Comparison of ENCODE assay signal across 24 cellular contexts in the genomic region with DNA sequence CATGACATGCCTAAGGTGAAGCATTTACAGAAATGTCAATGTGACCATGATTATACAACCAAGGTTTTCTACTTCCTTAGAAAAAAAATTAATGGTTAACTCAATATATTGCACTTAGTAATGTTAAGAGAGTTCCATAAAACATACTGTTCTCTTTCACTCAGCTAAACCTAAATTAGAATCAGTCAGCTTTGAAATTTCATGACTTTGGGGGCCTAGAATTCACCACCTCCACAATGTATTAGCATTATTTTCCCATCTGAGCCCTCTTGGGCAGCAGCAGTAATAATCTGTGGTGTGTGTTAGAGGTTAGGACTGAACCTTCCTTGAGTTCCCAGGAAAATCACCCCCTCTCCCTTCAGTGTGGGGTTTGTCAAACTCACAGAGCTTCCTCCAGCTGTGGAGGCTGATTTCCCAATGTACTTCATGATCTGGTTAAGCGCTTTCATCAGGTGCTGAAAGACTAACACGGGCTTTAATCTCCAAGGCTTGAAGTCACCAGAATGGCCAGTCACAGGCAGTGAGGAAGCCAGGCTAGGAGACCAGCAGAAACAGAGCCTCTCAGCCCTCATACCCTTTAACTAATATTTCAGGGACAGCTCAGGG. TPM values are rescaled to one million over a fixed set of nuclear protein-coding genes. Genes with fewer than 3 reads are reported as not detected.
DNase-seq lines count a peak whose midpoint lies in the region; ATAC-seq, FAIRE-seq and TF ChIP-seq lines count a peak whose summit lies in the region.
"Had no signal": no experiment of that assay in that cellular context is flagged by ENCODE, and none has a peak within 500 bp of the region (broad histone marks: within the 10 kb centered on the region; RNA-seq: fewer than 3 reads in every experiment).

No MANE protein-coding gene starts in this region.

- no peak overlapping the region for H3K9ac ChIP-seq in mesenchymal stem cell (ENCODE audit: low read length)
- H3K9ac ChIP-seq: SK-N-SH had no signal

- no peak overlapping the region for H3K4ac ChIP-seq in mesenchymal stem cell (ENCODE audit: low read depth in 1 of 2, low read length in 2 of 2)

- no peak for TF ChIP-seq EP300 in A549 (IDR thresholded peaks at IDR 0.05)

- H3K9me3 ChIP-seq in A549: no peaks in the 10 kb centered on the region
- H3K9me3 ChIP-seq in mesenchymal stem cell (ENCODE audit: control insufficient read depth, low read length): no peaks in the 10 kb centered on the region
- H3K9me3 ChIP-seq: ascending aorta, Caco-2, esophagus squamous epithelium, gastroesophageal sphincter, left ventricle myocardium inferior, SK-N-SH had no signal

- peak; percentile 30 to 33; a peak in 4 of 6 replicates for ATAC-seq in A549
- ATAC-seq in activated CD4-positive, CD25-positive, alpha-beta regulatory T cell treated with anti-CD3 and anti-CD28 coated beads, Interleukin-2, amount 50 U/mL, for 24 hours: no peak
- ATAC-seq: gastroesophageal sphincter, Panc1, right cardiac atrium had no signal

- H3K4me3 ChIP-seq in A549 (no peak overlapping the region), mesenchymal stem cell (ENCODE audit: insufficient read depth in 1 of 2, low read depth in 1 of 2, low read length in 2 of 2) (no peak overlapping the region)
- H3K4me3 ChIP-seq: ascending aorta, esophagus squamous epithelium, gastroesophageal sphincter, left ventricle myocardium inferior had no signal

- TF ChIP-seq POLR2A in A549 (IDR thresholded peaks at IDR 0.05; ENCODE audit: low read length): no peak

- no peak overlapping the region for H3K23ac ChIP-seq in mesenchymal stem cell (ENCODE audit: low read length in 2 of 2)

- DNase-seq in A549 (ENCODE audit: low read depth in 1 of 2, low spot score in 1 of 2) (peak in 1 of 2 experiments; percentile 5), NCI-H82 treated with DMSO at 0.1 percent for 48 hours (lab: John Stamatoyannopoulos, UW; ENCODE audit: unreplicated experiment) (peak; percentile 19), glomerular visceral epithelial cell (ENCODE audit: extremely low spot score) (peak; percentile 66), mesenchymal stem cell (no peak), NAMALWA (ENCODE audit: low spot score) (no peak), RKO (ENCODE audit: low spot score) (no peak), SIG-M5 (lab: John Stamatoyannopoulos, UW) (no peak)
- DNase-seq: activated naive CD4-positive, alpha-beta T cell treated with anti-CD3 and anti-CD28 coated beads, Interleukin-2, amount 50 U/mL, for 16 hours; effector memory CD4-positive, alpha-beta T cell; esophagus squamous epithelium; left ventricle myocardium inferior; MM.1S; NCI-H187; NCI-H2227 treated with DMSO at 0.1 percent for 48 hours; occipital lobe; right cardiac atrium; SK-N-SH had no signal

- no peaks in the 10 kb centered on the region for H3K36me3 ChIP-seq in mesenchymal stem cell (ENCODE audit: control insufficient read depth in 1 of 2, insufficient read depth in 2 of 2, low read depth in 1 of 2, low read length in 2 of 2)
- H3K36me3 ChIP-seq: ascending aorta, esophagus squamous epithelium, gastroesophageal sphincter, left ventricle myocardium inferior had no signal

- no peak for FAIRE-seq in A549 (lab: Jason Lieb, UNC)

- 64% methylated on average over 2 of the region's 2 CpGs for WGBS in A549 (ENCODE audit: missing lambda C conversion rate)
- 74% methylated on average over 2 of the region's 2 CpGs for WGBS in mesenchymal stem cell

- no peak for TF ChIP-seq RAD21 in A549 (conservative IDR thresholded peaks at IDR 0.05 in 1 of 2, IDR thresholded peaks at IDR 0.05 in 1 of 2)

- H2BK5ac ChIP-seq in mesenchymal stem cell (ENCODE audit: low read depth, low read length, poor library complexity, severe bottlenecking): peak overlapping the region; percentile 10

- no peak overlapping the region for H4K8ac ChIP-seq in mesenchymal stem cell (ENCODE audit: low read length)

- POLR2A ChIA-PET in A549 (lab: Yijun Ruan, JAX): no interaction called here

- no peak overlapping the region for H2AFZ ChIP-seq in mesenchymal stem cell (ENCODE audit: low read depth, low read length)

- no peak overlapping the region for H3K18ac ChIP-seq in mesenchymal stem cell (ENCODE audit: low read depth in 1 of 2, low read length in 2 of 2)

- no peak overlapping the region for H2AK5ac ChIP-seq in mesenchymal stem cell (ENCODE audit: low read length, severe bottlenecking)

- H3K14ac ChIP-seq in mesenchymal stem cell (ENCODE audit: low read length in 2 of 2): no peak overlapping the region

- no peak overlapping the region for H2BK12ac ChIP-seq in mesenchymal stem cell (ENCODE audit: low read length in 2 of 2)

- H4K91ac ChIP-seq in mesenchymal stem cell (ENCODE audit: low read length): no peak overlapping the region

- H3K27ac ChIP-seq in A549 (peak overlapping the region; percentile 32 to 39; a peak in 3 of 6 replicates), mesenchymal stem cell (ENCODE audit: low read length, poor library complexity, severe bottlenecking) (peak overlapping the region; percentile 89)
- H3K27ac ChIP-seq: ascending aorta, esophagus squamous epithelium, gastroesophageal sphincter, left ventricle myocardium inferior had no signal

- peak overlapping the region; percentile 49; the same call in 2 of the 3 replicates for H3K4me2 ChIP-seq in A549
- peak overlapping the region; percentile 24 for H3K4me2 ChIP-seq in mesenchymal stem cell (ENCODE audit: low read length, poor library complexity, severe bottlenecking)
- H3K4me2 ChIP-seq: SK-N-SH had no signal

- no peak overlapping the region for H2BK15ac ChIP-seq in mesenchymal stem cell (ENCODE audit: low read depth, poor library complexity, severe bottlenecking)

- H3K4me1 ChIP-seq in A549: peaks cover 10% of the 10 kb centered on the region; the same call in 2 of the 3 replicates
- peaks cover 2% of the 10 kb centered on the region for H3K4me1 ChIP-seq in mesenchymal stem cell (ENCODE audit: control insufficient read depth, insufficient read depth, low read depth, low read length)
- H3K4me1 ChIP-seq: ascending aorta, esophagus squamous epithelium, gastroesophageal sphincter, left ventricle myocardium inferior had no signal

- TF ChIP-seq CTCF in A549 (IDR thresholded peaks at IDR 0.05): no peak

- CTCF ChIA-PET in A549 (lab: Yijun Ruan, JAX): no interaction called here

- no peak overlapping the region for H2BK120ac ChIP-seq in mesenchymal stem cell (ENCODE audit: low read depth, low read length)

- H3K79me1 ChIP-seq in mesenchymal stem cell (replicated peaks; ENCODE audit: low read length, poor library complexity, severe bottlenecking): no peaks in the 10 kb centered on the region

- no peaks in the 10 kb centered on the region for H3K27me3 ChIP-seq in mesenchymal stem cell (ENCODE audit: control insufficient read depth in 1 of 2, insufficient read depth in 1 of 2, low read length in 2 of 2)
- H3K27me3 ChIP-seq: ascending aorta, esophagus squamous epithelium, gastroesophageal sphincter had no signal

TF ChIP-seq in A549, 52 proteins besides CTCF, POLR2A, EP300 and RAD21 (continues in another document):
- TF ChIP-seq E2F6 (IDR thresholded peaks at IDR 0.05; ENCODE audit: borderline replicate concordance, low read depth) (no peak), USF2 (IDR thresholded peaks at IDR 0.05) (no peak), NR3C1 (IDR thresholded peaks at IDR 0.05) (no peak)
- TF ChIP-seq, protein P1, sequence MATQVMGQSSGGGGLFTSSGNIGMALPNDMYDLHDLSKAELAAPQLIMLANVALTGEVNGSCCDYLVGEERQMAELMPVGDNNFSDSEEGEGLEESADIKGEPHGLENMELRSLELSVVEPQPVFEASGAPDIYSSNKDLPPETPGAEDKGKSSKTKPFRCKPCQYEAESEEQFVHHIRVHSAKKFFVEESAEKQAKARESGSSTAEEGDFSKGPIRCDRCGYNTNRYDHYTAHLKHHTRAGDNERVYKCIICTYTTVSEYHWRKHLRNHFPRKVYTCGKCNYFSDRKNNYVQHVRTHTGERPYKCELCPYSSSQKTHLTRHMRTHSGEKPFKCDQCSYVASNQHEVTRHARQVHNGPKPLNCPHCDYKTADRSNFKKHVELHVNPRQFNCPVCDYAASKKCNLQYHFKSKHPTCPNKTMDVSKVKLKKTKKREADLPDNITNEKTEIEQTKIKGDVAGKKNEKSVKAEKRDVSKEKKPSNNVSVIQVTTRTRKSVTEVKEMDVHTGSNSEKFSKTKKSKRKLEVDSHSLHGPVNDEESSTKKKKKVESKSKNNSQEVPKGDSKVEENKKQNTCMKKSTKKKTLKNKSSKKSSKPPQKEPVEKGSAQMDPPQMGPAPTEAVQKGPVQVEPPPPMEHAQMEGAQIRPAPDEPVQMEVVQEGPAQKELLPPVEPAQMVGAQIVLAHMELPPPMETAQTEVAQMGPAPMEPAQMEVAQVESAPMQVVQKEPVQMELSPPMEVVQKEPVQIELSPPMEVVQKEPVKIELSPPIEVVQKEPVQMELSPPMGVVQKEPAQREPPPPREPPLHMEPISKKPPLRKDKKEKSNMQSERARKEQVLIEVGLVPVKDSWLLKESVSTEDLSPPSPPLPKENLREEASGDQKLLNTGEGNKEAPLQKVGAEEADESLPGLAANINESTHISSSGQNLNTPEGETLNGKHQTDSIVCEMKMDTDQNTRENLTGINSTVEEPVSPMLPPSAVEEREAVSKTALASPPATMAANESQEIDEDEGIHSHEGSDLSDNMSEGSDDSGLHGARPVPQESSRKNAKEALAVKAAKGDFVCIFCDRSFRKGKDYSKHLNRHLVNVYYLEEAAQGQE (IDR thresholded peaks at IDR 0.05): no peak

RNA-seq across cellular contexts. Expression of gene UPP2, which starts 7.1 kb away (rescaled TPM):
- polyA plus RNA-seq in A549 (2011; rRNA removed) (not detected in 2 replicates), A549 (2017; fragmentation: RNase III; extraction: RNeasy Plus Mini Kit Qiagen cat#74134 plus additional on column Dnase treatment) (not detected in 3 replicates)
- polyA plus RNA-seq in A549 (2012; cell fraction: cytosol; rRNA removed): not detected in 2 replicates
- polyA plus RNA-seq in A549 (2012; cell fraction: nucleus; rRNA removed): not detected in 2 replicates
- polyA minus RNA-seq in A549 (2011; rRNA and poly(A)+ RNA removed): not detected in 2 replicates
- not detected for polyA plus RNA-seq in mesenchymal stem cell (2013, experiment 1 of 2)
- polyA plus RNA-seq in mesenchymal stem cell (2013, experiment 2 of 2): not detected
- polyA plus RNA-seq: BJ, IgD-negative memory B cell, right cardiac atrium, SK-N-SH had no signal

Comparison
In these comparisons a context has a peak if more than half of its experiments do, and no peak if none do; other contexts are left out.
1. ATAC-seq: peak in A549 (2 of 2); none in activated CD4-positive, CD25-positive, alpha-beta regulatory T cell treated with anti-CD3 and anti-CD28 coated beads, Interleukin-2, amount 50 U/mL, for 24 hours (0 of 2).
2. DNase-seq: peak in NCI-H82 treated with DMSO at 0.1 percent for 48 hours (single experiment) and glomerular visceral epithelial cell (single experiment); none in mesenchymal stem cell (single experiment), NAMALWA (single experiment), RKO (single experiment) and SIG-M5 (single experiment).